In genomic region chr9:133351908-133352634, GRCh38 we compare ENCODE assay signal across 2 cellular contexts.
TF ChIP-seq lines count a peak whose summit lies in the region.

No MANE protein-coding gene starts in this region.

TF ChIP-seq in HEK293, 187 proteins besides CTCF, POLR2A, EP300 and RAD21 (continued from another document):
- TF ChIP-seq AEBP2 (tag by site-specific recombination; IDR thresholded peaks at IDR 0.05; ENCODE audit: borderline replicate concordance), result no peak
- TF ChIP-seq ZNF157 (tag by site-specific recombination; IDR thresholded peaks at IDR 0.05), result no peak
- TF ChIP-seq ZNF324 (tag by site-specific recombination; IDR thresholded peaks at IDR 0.05), result peak; percentile 51; the same call in 1 of the 2 replicates
- peak; percentile 34; the same call in 1 of the 2 replicates for TF ChIP-seq ZNF501 (tag by site-specific recombination; IDR thresholded peaks at IDR 0.05)
- peak; percentile 7 for TF ChIP-seq ZBTB26 (tag by site-specific recombination; optimal IDR thresholded peaks at IDR 0.05)
- peak; percentile 41; the same call in 1 of the 2 replicates for TF ChIP-seq ZNF394 (tag by site-specific recombination; IDR thresholded peaks at IDR 0.05; ENCODE audit: borderline replicate concordance)
- 0 out of 2 replicates have a peak, but pooled peaks have one; percentile 25 for TF ChIP-seq ZXDB (tag by site-specific recombination; IDR thresholded peaks at IDR 0.05)
- TF ChIP-seq ZNF514 (tag by site-specific recombination; IDR thresholded peaks at IDR 0.05), result no peak
- no peak for TF ChIP-seq FEZF1 (tag by site-specific recombination; IDR thresholded peaks at IDR 0.05)
- no peak for TF ChIP-seq HOXA7 (CRISPR knock-in tag; IDR thresholded peaks at IDR 0.05; ENCODE audit: borderline replicate concordance)
- TF ChIP-seq ZNF701 (tag by site-specific recombination; IDR thresholded peaks at IDR 0.05), result no peak
- no peak for TF ChIP-seq OVOL3 (tag by site-specific recombination; IDR thresholded peaks at IDR 0.05)
- no peak for TF ChIP-seq REPIN1 (tag by site-specific recombination; IDR thresholded peaks at IDR 0.05; ENCODE audit: low read depth)
- TF ChIP-seq ZNF677 (tag by site-specific recombination; IDR thresholded peaks at IDR 0.05), result no peak
- no peak for TF ChIP-seq ZNF785 (tag by site-specific recombination; IDR thresholded peaks at IDR 0.05)
- no peak for TF ChIP-seq ZNF488 (tag by site-specific recombination; IDR thresholded peaks at IDR 0.05)
- TF ChIP-seq ZNF302 (tag by site-specific recombination; IDR thresholded peaks at IDR 0.05; ENCODE audit: low read depth), result no peak
- TF ChIP-seq ZNF654 (tag by site-specific recombination; IDR thresholded peaks at IDR 0.05; ENCODE audit: low read depth), result 0 out of 2 replicates have a peak, but pooled peaks have one; percentile 8
- TF ChIP-seq ZNF138 (tag by site-specific recombination; IDR thresholded peaks at IDR 0.05; ENCODE audit: borderline replicate concordance), result no peak
- peak; percentile 28; the same call in 1 of the 2 replicates for TF ChIP-seq ZBTB48 (tag by site-specific recombination; IDR thresholded peaks at IDR 0.05)
TF ChIP-seq in HEK293: peak in this region for 14.

TF ChIP-seq in H1, 55 proteins besides CTCF, POLR2A, EP300 and RAD21 (continued from another document):
- TF ChIP-seq HDAC6 (IDR thresholded peaks at IDR 0.05; ENCODE audit: low read depth, low read length) (no peak), CHD2 (IDR thresholded peaks at IDR 0.05; ENCODE audit: low read length) (no peak)
